Comparison of ENCODE assay signal across 8 cellular contexts in the genomic region with DNA sequence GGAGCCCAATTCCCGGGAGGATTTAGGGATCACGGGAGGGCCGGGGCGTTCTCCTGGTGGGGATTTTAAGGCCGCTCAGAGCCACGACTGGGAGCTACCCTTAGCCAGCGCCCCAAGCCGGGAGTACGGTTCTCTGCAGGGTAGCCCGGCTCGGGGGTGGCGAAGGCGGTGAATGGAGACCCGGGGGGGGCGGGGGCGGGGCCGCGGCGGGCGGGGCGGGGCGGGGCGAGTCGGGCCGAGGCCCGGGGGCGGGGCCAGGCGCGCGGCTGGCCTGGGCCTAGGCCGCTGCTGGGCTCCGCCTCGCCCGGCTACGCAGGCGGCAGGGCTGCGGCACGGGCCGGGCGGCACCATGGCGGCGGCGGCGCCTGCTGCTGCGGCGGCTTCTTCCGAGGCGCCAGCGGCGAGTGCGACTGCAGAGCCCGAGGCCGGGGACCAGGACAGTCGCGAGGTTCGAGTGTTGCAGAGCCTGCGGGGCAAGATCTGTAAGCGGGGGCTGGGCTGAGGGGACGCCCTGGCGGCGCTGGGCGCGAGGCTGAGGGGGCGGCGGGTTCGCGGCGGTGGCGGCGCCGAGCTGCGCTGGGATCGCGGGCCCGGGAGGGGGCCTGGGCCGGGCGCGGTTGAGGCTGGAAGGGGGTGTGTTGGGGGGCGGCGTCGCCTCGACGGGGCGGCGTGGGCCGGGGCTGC. TPM values are rescaled to one million over a fixed set of nuclear protein-coding genes. Genes with fewer than 3 reads are reported as not detected.
DNase-seq lines count a peak whose midpoint lies in the region; ATAC-seq and TF ChIP-seq lines count a peak whose summit lies in the region.

A gene with protein sequence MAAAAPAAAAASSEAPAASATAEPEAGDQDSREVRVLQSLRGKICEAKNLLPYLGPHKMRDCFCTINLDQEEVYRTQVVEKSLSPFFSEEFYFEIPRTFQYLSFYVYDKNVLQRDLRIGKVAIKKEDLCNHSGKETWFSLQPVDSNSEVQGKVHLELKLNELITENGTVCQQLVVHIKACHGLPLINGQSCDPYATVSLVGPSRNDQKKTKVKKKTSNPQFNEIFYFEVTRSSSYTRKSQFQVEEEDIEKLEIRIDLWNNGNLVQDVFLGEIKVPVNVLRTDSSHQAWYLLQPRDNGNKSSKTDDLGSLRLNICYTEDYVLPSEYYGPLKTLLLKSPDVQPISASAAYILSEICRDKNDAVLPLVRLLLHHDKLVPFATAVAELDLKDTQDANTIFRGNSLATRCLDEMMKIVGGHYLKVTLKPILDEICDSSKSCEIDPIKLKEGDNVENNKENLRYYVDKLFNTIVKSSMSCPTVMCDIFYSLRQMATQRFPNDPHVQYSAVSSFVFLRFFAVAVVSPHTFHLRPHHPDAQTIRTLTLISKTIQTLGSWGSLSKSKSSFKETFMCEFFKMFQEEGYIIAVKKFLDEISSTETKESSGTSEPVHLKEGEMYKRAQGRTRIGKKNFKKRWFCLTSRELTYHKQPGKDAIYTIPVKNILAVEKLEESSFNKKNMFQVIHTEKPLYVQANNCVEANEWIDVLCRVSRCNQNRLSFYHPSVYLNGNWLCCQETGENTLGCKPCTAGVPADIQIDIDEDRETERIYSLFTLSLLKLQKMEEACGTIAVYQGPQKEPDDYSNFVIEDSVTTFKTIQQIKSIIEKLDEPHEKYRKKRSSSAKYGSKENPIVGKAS (plus strand): TSS at position 293 of the 684 bp plus-strand sequence. CDS start 57 bp downstream, at position 350.

- H3K27me3 ChIP-seq in DOHH2 (ENCODE audit: control insufficient read depth, low read length) = no peaks in the 10 kb centered on the region

- H3K79me2 ChIP-seq in DOHH2 (ENCODE audit: control insufficient read depth, low read length) = peaks cover 48% of the 10 kb centered on the region

- H3K9me3 Mint-ChIP-seq in natural killer cell treated with Interleukin-12 subunit alpha and Interleukin-12 subunit beta and Interleukin-15 and Interleukin-18, amount 100 ng/mL, for 72 hours = no peaks in the 10 kb centered on the region
- peaks cover 0 to 5% of the 10 kb centered on the region in 2 donors for H3K9me3 Mint-ChIP-seq in stimulated activated naive CD8-positive, alpha-beta T cell treated with anti-CD3 and anti-CD28 coated beads, Interleukin-15, amount 100 ng/mL, for 72 hours

- peak; percentile 42 to 51 for DNase-seq in Kasumi-1 (lab: John Stamatoyannopoulos, UW)
- peak; percentile 83 for DNase-seq in RWPE1 (ENCODE audit: low spot score)
- DNase-seq in activated effector memory CD4-positive, alpha-beta T cell treated with Interleukin-2 at 50 U/mL for 16 hours = peak; percentile 71
- peak; percentile 93 for DNase-seq in fibroblast of the aortic adventitia (ENCODE audit: low read depth)
- peak; percentile 78 for DNase-seq in natural killer cell treated with Interleukin-12 subunit alpha and Interleukin-12 subunit beta and Interleukin-15 and Interleukin-18, amount 100 ng/mL, for 72 hours (ENCODE audit: low spot score)
- DNase-seq in stimulated activated naive CD8-positive, alpha-beta T cell treated with anti-CD3 and anti-CD28 coated beads, Interleukin-15, amount 100 ng/mL, for 72 hours = peak; percentile 73 to 82

- H3K9me3 ChIP-seq in DOHH2 (ENCODE audit: control insufficient read depth, insufficient read depth, low read length) = no peaks in the 10 kb centered on the region

- H3K27ac ChIP-seq in DOHH2 (ENCODE audit: low read depth, low read length) = peak within 1 kb of the TSS; percentile 88
- H3K27ac ChIP-seq in RWPE1 = peak within 1 kb of the TSS; percentile 95

- H3K4me3 ChIP-seq in DOHH2 (ENCODE audit: low read length) = peak within 1 kb of the TSS; percentile 74
- H3K4me3 ChIP-seq in fibroblast of the aortic adventitia (ENCODE audit: low read depth, low read length) = peak within 1 kb of the TSS; percentile 81

- peak within 1 kb of the TSS; percentile 79 for H3K4me2 ChIP-seq in DOHH2 (ENCODE audit: low read length)

- TF ChIP-seq CTCF in DOHH2 (IDR thresholded peaks at IDR 0.05; ENCODE audit: low read depth, low read length, poor library complexity, severe bottlenecking) (no peak), RWPE1 (conservative IDR thresholded peaks at IDR 0.05; ENCODE audit: low read depth) (no peak), fibroblast of the aortic adventitia (IDR thresholded peaks at IDR 0.05; ENCODE audit: insufficient read depth, low read length) (no peak)

- H3K4me3 Mint-ChIP-seq in natural killer cell treated with Interleukin-12 subunit alpha and Interleukin-12 subunit beta and Interleukin-15 and Interleukin-18, amount 100 ng/mL, for 72 hours = peak within 1 kb of the TSS; percentile 92
- H3K4me3 Mint-ChIP-seq in stimulated activated naive CD8-positive, alpha-beta T cell treated with anti-CD3 and anti-CD28 coated beads, Interleukin-15, amount 100 ng/mL, for 72 hours = peak within 1 kb of the TSS; percentile 85 to 92

- peaks cover 11% of the 10 kb centered on the region; the same call in 1 of the 2 replicates for H4K20me1 ChIP-seq in DOHH2 (ENCODE audit: control insufficient read depth, insufficient read depth, low read depth, low read length)

- H3K27ac Mint-ChIP-seq in natural killer cell treated with Interleukin-12 subunit alpha and Interleukin-12 subunit beta and Interleukin-15 and Interleukin-18, amount 100 ng/mL, for 72 hours = peak within 1 kb of the TSS; percentile 94 to 96
- H3K27ac Mint-ChIP-seq in stimulated activated naive CD8-positive, alpha-beta T cell treated with anti-CD3 and anti-CD28 coated beads, Interleukin-15, amount 100 ng/mL, for 72 hours = peak within 1 kb of the TSS; percentile 95 to 98

- POLR2A ChIA-PET in RWPE1 (lab: Yijun Ruan, JAX; ENCODE audit: low non-redundant PET) = interaction anchor here (0.6 to 0.7 kb wide), 2 partner anchors 68 to 400 kb away, joined by 3 read pairs; no protein-coding TSS in a partner anchor

- CTCF ChIA-PET in RWPE1 (lab: Yijun Ruan, JAX) = interaction anchor here (0.6 kb wide), 1 partner anchor 71 kb away, joined by 3 read pairs; no protein-coding TSS in a partner anchor

- H3K4me1 Mint-ChIP-seq in natural killer cell treated with Interleukin-12 subunit alpha and Interleukin-12 subunit beta and Interleukin-15 and Interleukin-18, amount 100 ng/mL, for 72 hours (ENCODE audit: low read depth in 2 of 2) = peaks cover 61 to 76% of the 10 kb centered on the region in 2 donors
- peaks cover 59% of the 10 kb centered on the region for H3K4me1 Mint-ChIP-seq in stimulated activated naive CD8-positive, alpha-beta T cell treated with anti-CD3 and anti-CD28 coated beads, Interleukin-15, amount 100 ng/mL, for 72 hours

- peaks cover 17% of the 10 kb centered on the region for H3K36me3 Mint-ChIP-seq in natural killer cell treated with Interleukin-12 subunit alpha and Interleukin-12 subunit beta and Interleukin-15 and Interleukin-18, amount 100 ng/mL, for 72 hours

- H3F3A ChIP-seq in DOHH2 (ENCODE audit: control insufficient read depth, insufficient read depth) = peaks cover 18% of the 10 kb centered on the region

- peaks cover 53% of the 10 kb centered on the region for H3K4me1 ChIP-seq in DOHH2 (ENCODE audit: control insufficient read depth, low read length)

- H3K9me2 ChIP-seq in DOHH2 (replicated peaks; ENCODE audit: control insufficient read depth, low read length) = no peaks in the 10 kb centered on the region

- ATAC-seq in GM21786 (IDR thresholded peaks at IDR 0.05; ENCODE audit: unreplicated experiment) = peak; percentile 54
- peak; percentile 87 to 91 for ATAC-seq in natural killer cell treated with Interleukin-12 subunit alpha and Interleukin-12 subunit beta and Interleukin-15 and Interleukin-18, amount 100 ng/mL, for 72 hours
- peak; percentile 74 for ATAC-seq in stimulated activated naive CD8-positive, alpha-beta T cell treated with anti-CD3 and anti-CD28 coated beads, Interleukin-15, amount 100 ng/mL, for 72 hours

- no peaks in the 10 kb centered on the region for H3K27me3 Mint-ChIP-seq in natural killer cell treated with Interleukin-12 subunit alpha and Interleukin-12 subunit beta and Interleukin-15 and Interleukin-18, amount 100 ng/mL, for 72 hours
- H3K27me3 Mint-ChIP-seq in stimulated activated naive CD8-positive, alpha-beta T cell treated with anti-CD3 and anti-CD28 coated beads, Interleukin-15, amount 100 ng/mL, for 72 hours = no peaks in the 10 kb centered on the region

- peaks cover 21% of the 10 kb centered on the region for H3K36me3 ChIP-seq in DOHH2 (ENCODE audit: control insufficient read depth, low read length)

RNA-seq across cellular contexts. Expression of the gene that starts here (rescaled TPM):
- total RNA-seq in fibroblast of the aortic adventitia (ENCODE audit: low replicate concordance) = 25.6 and 28.9 TPM in 2 replicates
- total RNA-seq in natural killer cell treated with Interleukin-12 subunit alpha and Interleukin-12 subunit beta and Interleukin-15 and Interleukin-18, amount 100 ng/mL, for 72 hours = 10 to 100 TPM; 65.9 to 85.7 TPM

Comparison
In these comparisons a context has a peak if more than half of its experiments do, and no peak if none do; other contexts are left out.
1. Peak in every context shown above with its lines: DNase-seq, ATAC-seq, H3K4me3 ChIP-seq and H3K27ac ChIP-seq.